Comparison of ENCODE assay signal across 8 cellular contexts in genomic region chr14:21308479-21309237, GRCh38. TPM values are rescaled to one million over a fixed set of nuclear protein-coding genes. Genes with fewer than 3 reads are reported as not detected.
DNase-seq lines count a peak whose midpoint lies in the region; ATAC-seq and TF ChIP-seq lines count a peak whose summit lies in the region.

No MANE protein-coding gene starts in this region.

- TF ChIP-seq EP300 in gastroesophageal sphincter (IDR thresholded peaks at IDR 0.05): no peak

- TF ChIP-seq POLR2A in gastroesophageal sphincter (IDR thresholded peaks at IDR 0.05): no peak

- DNase-seq in BJ (ENCODE audit: low read depth) (peak; percentile 4), OCI-LY7 (ENCODE audit: low spot score) (peak; percentile 94), non-pigmented ciliary epithelial cell (ENCODE audit: low read depth) (peak; percentile 73), substantia nigra (lab: John Stamatoyannopoulos, UW) (peak in 44 of 49 donors; percentile 2 to 77 (median 31))
- DNase-seq in activated gamma-delta T cell treated with anti-CD3 and anti-CD28 coated beads, Interleukin-2, amount 50 U/mL, for 16 hours (ENCODE audit: low read depth): peak; percentile 66

- H3K9me2 ChIP-seq in OCI-LY7 (ENCODE audit: insufficient read depth, low read length): no peaks in the 10 kb centered on the region

- WGBS in gastroesophageal sphincter (ENCODE audit: low coverage in 1 of 2), 2 donors: 5% methylated on average over 12 to 16 of the region's 16 CpGs

- H3K27me3 ChIP-seq in BJ (ENCODE audit: control insufficient read depth, insufficient read depth, low read length): peaks cover 5% of the 10 kb centered on the region; the same call in 1 of the 2 replicates
- H3K27me3 ChIP-seq in gastroesophageal sphincter: peaks cover 18% of the 10 kb centered on the region

- peak overlapping the region; percentile 91 for H2AFZ ChIP-seq in OCI-LY7 (ENCODE audit: low read length)

- ATAC-seq in GM19351 (IDR thresholded peaks at IDR 0.05; ENCODE audit: unreplicated experiment): peak; percentile 82
- ATAC-seq in HG03521 (IDR thresholded peaks at IDR 0.05; ENCODE audit: unreplicated experiment): peak; percentile 67
- peak; percentile 85 for ATAC-seq in gastroesophageal sphincter

- TF ChIP-seq CTCF in BJ (IDR thresholded peaks at IDR 0.05; ENCODE audit: insufficient read depth, low read depth, low read length): no peak
- no peak for TF ChIP-seq CTCF in OCI-LY7 (conservative IDR thresholded peaks at IDR 0.05; ENCODE audit: low read length)
- TF ChIP-seq CTCF in gastroesophageal sphincter (IDR thresholded peaks at IDR 0.05): no peak

- H3K36me3 ChIP-seq in BJ (ENCODE audit: control insufficient read depth, insufficient read depth, low read length): no peaks in the 10 kb centered on the region
- no peaks in the 10 kb centered on the region for H3K36me3 ChIP-seq in OCI-LY7 (ENCODE audit: insufficient read depth, low read length)
- no peaks in the 10 kb centered on the region for H3K36me3 ChIP-seq in gastroesophageal sphincter

- H3K79me2 ChIP-seq in OCI-LY7 (ENCODE audit: insufficient read depth, low read depth, low read length): no peaks in the 10 kb centered on the region

- no TSS peak for BruUV-seq in OCI-LY7 (replicated peaks; lab: Mats Ljungman, UMichigan)

- POLR2A ChIA-PET in BJ (lab: Charles Lee) (no interaction called here), OCI-LY7 (lab: Charles Lee) (interaction anchor here (0.8 to 1.5 kb wide), 6 partner anchors 9 to 74 kb away, joined by 3 to 7 read pairs (median 4); no protein-coding TSS in a partner anchor)

- H4K20me1 ChIP-seq in OCI-LY7 (ENCODE audit: insufficient read depth, low read length): no peaks in the 10 kb centered on the region

- H3K4me1 ChIP-seq in OCI-LY7 (ENCODE audit: insufficient read depth, low read length, poor library complexity, severe bottlenecking) (peaks cover 22% of the 10 kb centered on the region), gastroesophageal sphincter (peaks cover 0 to 11% (median 0%) of the 10 kb centered on the region in 3 donors)

- H3K27ac ChIP-seq in OCI-LY7 (ENCODE audit: low read depth, low read length, poor library complexity, severe bottlenecking) (peak overlapping the region; percentile 60), gastroesophageal sphincter (peak overlapping the region in 1 of 4 donors; percentile 51), substantia nigra (ENCODE audit: low read depth, low read length, poor library complexity, severe bottlenecking) (no peak overlapping the region)

- CTCF ChIA-PET in BJ (lab: Yijun Ruan, JAX): interaction anchor here (0.6 to 1.2 kb wide), 4 partner anchors 9 to 200 kb away, joined by 3 to 4 read pairs (median 3); no protein-coding TSS in a partner anchor
- CTCF ChIA-PET in OCI-LY7 (lab: Charles Lee; ENCODE audit: unreplicated experiment): interaction anchor here (0.5 to 0.8 kb wide), 3 partner anchors 29 to 147 kb away, joined by 3 read pairs; partner anchors contain the start of genes CHD8 and RPGRIP1

- H3K4me3 ChIP-seq in BJ (ENCODE audit: low read depth, low read length) (peak overlapping the region; percentile 17; the same call in 1 of the 2 replicates), OCI-LY7 (ENCODE audit: low read depth, low read length, poor library complexity, severe bottlenecking) (peak overlapping the region; percentile 56), gastroesophageal sphincter (peak overlapping the region; percentile 4 to 40)

- H3K9me3 ChIP-seq in OCI-LY7 (ENCODE audit: low read length) (no peaks in the 10 kb centered on the region), gastroesophageal sphincter (no peaks in the 10 kb centered on the region)

- peak overlapping the region; percentile 75 for H3K4me2 ChIP-seq in OCI-LY7 (ENCODE audit: low read length)

- intact Hi-C loops in OCI-LY7 (cut with micrococcal nuclease; ENCODE audit: unreplicated experiment): no loop called here

RNA-seq across cellular contexts. Expression of gene RPGRIP1, which starts 28.8 kb away (rescaled TPM):
- polyA plus RNA-seq in BJ (2011; rRNA removed): not detected in 2 replicates
- polyA minus RNA-seq in BJ (2011; rRNA and poly(A)+ RNA removed): not detected in 2 replicates
- total RNA-seq in OCI-LY7 (2014; rRNA removed; shearing (Covaris generic)): 0.13 TPM in 1 of 2 replicates, not detected in the other
- total RNA-seq in OCI-LY7 (2022): 0.39 and 0.51 TPM in 2 replicates
- total RNA-seq in gastroesophageal sphincter: under 1 TPM in 3 of 4 donors, not detected in 1; 0.13 to 0.62 (median 0.23) TPM

RNA-seq across cellular contexts. Expression of gene HNRNPC, which starts 39.4 kb away (rescaled TPM):
- 540 and 712 TPM in 2 replicates for polyA plus RNA-seq in BJ (2011; rRNA removed)
- polyA minus RNA-seq in BJ (2011; rRNA and poly(A)+ RNA removed): 170 and 259 TPM in 2 replicates
- 887 and 1,000 TPM in 2 replicates for total RNA-seq in OCI-LY7 (2014; rRNA removed; shearing (Covaris generic))
- 897 and 969 TPM in 2 replicates for total RNA-seq in OCI-LY7 (2022)
- total RNA-seq in gastroesophageal sphincter: 100 to 1,000 TPM; 356 to 544 (median 505) TPM

Comparison
In these comparisons a context has a peak if more than half of its experiments do, and no peak if none do; other contexts are left out.
1. DNase-seq: peak in every context shown above with its lines; median percentile 94 in OCI-LY7; 73 in non-pigmented ciliary epithelial cell; 66 in activated gamma-delta T cell treated with anti-CD3 and anti-CD28 coated beads, Interleukin-2, amount 50 U/mL, for 16 hours; 31 in substantia nigra; 4 in BJ.